Comparison of ENCODE assay signal across 9 cellular contexts in the genomic region with DNA sequence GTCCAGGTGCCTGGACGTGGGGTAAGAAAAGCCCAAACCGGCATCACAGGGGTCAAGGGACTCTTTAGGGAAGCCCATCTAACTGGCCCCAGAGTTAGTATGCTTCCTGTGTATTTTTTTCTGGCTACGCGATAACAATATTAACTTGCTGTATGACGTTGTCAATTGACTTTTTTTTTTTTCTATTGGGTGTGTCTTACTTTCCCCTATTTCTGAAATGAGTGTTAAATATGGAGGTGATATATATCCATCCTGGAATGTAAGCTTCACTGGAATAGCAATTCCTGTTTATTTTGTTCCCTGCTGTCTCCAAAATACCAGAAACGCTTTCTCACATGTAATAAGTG. TPM values are rescaled to one million over a fixed set of nuclear protein-coding genes. Genes with fewer than 3 reads are reported as not detected.
DNase-seq lines count a peak whose midpoint lies in the region; ATAC-seq and TF ChIP-seq lines count a peak whose summit lies in the region.
"Had no signal": no experiment of that assay in that cellular context is flagged by ENCODE, and none has a peak within 500 bp of the region (broad histone marks: within the 10 kb centered on the region; RNA-seq: fewer than 3 reads in every experiment).

No MANE protein-coding gene starts in this region.

- no peaks in the 10 kb centered on the region for H3K36me3 ChIP-seq in prostate gland

- H3K27me3 ChIP-seq in prostate gland (replicated peaks; ENCODE audit: insufficient read depth): no peaks in the 10 kb centered on the region

- H3K27ac ChIP-seq in prostate gland: peak overlapping the region; percentile 67 to 70

- H3K4me1 ChIP-seq in prostate gland (replicated peaks): no peaks in the 10 kb centered on the region

- DNase-seq in RKO (ENCODE audit: low spot score) (peak; percentile 11), fibroblast of pulmonary artery (ENCODE audit: low read depth) (no peak), prostate gland (ENCODE audit: low spot score) (no peak), NOMO-1 treated with dmso at 0.1 percent for 144 hours (lab: John Stamatoyannopoulos, UW; ENCODE audit: unreplicated experiment) (no peak), DMS79 treated with DMSO at 0.1 percent for 48 hours (lab: John Stamatoyannopoulos, UW) (no peak), NCI-H1105 (lab: John Stamatoyannopoulos, UW) (no peak)

- H3K4me3 ChIP-seq in fibroblast of pulmonary artery (replicated peaks; ENCODE audit: low read depth, low read length) (peak overlapping the region; percentile 62), prostate gland (peak overlapping the region; percentile 57 to 69)

- no peak for TF ChIP-seq CTCF in fibroblast of pulmonary artery (IDR thresholded peaks at IDR 0.05; ENCODE audit: low read length, missing control alignments)
- no peak for TF ChIP-seq CTCF in prostate gland (IDR thresholded peaks at IDR 0.05)

- TF ChIP-seq POLR2A in prostate gland (IDR thresholded peaks at IDR 0.05): no peak

- WGBS in prostate gland: 13% methylated on average over 6 of the region's 6 CpGs

- ATAC-seq in GM19395 (IDR thresholded peaks at IDR 0.05; ENCODE audit: unreplicated experiment) (peak; percentile 4), HG03342 (IDR thresholded peaks at IDR 0.05; ENCODE audit: unreplicated experiment) (no peak)

- no peaks in the 10 kb centered on the region for H3K9me3 ChIP-seq in prostate gland

- intact Hi-C loops in prostate gland (cut with DNase I): no loop called here

RNA-seq across cellular contexts. Expression of a gene that starts 0.6 kb away (rescaled TPM):
- 1 to 10 TPM; 1.1 to 1.9 TPM for total RNA-seq in prostate gland
- total RNA-seq: myocyte had no signal
